1 cellular context compared by ENCODE assay signal in the genomic region with DNA sequence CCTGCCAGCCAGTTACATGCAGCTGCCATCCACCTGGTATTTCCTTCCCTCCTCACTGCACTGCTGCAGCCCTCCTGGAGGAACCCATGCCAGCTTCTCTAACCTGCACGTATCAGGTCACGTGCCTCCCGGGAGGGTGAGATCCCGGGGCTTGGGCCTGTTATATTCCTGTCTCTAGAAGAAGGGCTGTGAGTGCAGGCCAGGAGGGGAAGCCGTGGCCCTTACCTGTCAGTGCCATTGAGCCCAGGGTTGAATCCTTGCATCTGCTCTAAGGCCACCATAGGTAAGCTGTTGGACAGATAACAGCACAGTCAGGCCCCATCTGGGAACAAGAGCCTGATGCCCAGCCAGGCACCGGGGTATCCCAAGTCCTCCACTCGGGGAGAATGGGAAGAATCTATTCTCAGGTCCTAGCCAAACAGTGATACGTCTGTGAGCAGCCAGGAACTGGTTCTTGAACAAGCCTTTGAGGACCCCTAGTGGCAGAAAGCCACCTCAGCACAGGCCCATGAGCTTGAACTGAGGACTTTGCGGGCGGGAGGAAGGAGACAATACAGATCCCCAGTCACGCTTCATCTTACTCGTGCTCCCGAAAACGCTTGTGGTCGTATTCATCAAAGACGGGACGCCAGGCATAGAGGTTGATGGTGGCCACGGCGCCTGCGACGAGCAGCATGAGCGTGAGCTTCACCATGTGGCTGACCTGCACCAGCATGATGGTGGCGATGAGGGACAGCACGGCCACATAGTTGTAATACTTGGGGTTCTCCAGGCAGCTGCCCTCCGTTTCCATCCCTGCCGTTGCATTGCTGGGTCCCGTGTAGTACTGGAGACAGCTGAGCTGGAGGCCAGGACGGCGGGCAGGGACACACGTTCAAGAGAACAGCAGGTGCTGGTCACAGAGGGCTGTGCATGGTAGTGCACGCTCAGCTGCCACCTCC.
TF ChIP-seq lines count a peak whose summit lies in the region.

No MANE protein-coding gene starts in this region.

TF ChIP-seq in endothelial cell of umbilical vein, 7 proteins besides CTCF, POLR2A, EP300 and RAD21:
- no peak for TF ChIP-seq POLR2AphosphoS5 (IDR thresholded peaks at IDR 0.05; ENCODE audit: insufficient read depth, low read depth, low read length)
- no peak for TF ChIP-seq GATA2 (IDR thresholded peaks at IDR 0.05; ENCODE audit: insufficient read depth, insufficient read length, low read depth, low read length)
- TF ChIP-seq, protein P1, sequence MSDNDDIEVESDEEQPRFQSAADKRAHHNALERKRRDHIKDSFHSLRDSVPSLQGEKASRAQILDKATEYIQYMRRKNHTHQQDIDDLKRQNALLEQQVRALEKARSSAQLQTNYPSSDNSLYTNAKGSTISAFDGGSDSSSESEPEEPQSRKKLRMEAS (IDR thresholded peaks at IDR 0.05; ENCODE audit: insufficient read depth, insufficient read length), result no peak
- TF ChIP-seq MYC (IDR thresholded peaks at IDR 0.05; ENCODE audit: low read depth, low read length), result no peak
- no peak for TF ChIP-seq EZH2 (IDR thresholded peaks at IDR 0.05; ENCODE audit: borderline replicate concordance, low read depth, low read length, severe bottlenecking)
- no peak for TF ChIP-seq FOS (IDR thresholded peaks at IDR 0.05; ENCODE audit: borderline replicate concordance, insufficient read depth, low read length)
- no peak for TF ChIP-seq JUN (IDR thresholded peaks at IDR 0.05; ENCODE audit: borderline replicate concordance, insufficient read depth, insufficient read length, low read depth)
